Comparison of ENCODE assay signal across 16 cellular contexts in the genomic region with DNA sequence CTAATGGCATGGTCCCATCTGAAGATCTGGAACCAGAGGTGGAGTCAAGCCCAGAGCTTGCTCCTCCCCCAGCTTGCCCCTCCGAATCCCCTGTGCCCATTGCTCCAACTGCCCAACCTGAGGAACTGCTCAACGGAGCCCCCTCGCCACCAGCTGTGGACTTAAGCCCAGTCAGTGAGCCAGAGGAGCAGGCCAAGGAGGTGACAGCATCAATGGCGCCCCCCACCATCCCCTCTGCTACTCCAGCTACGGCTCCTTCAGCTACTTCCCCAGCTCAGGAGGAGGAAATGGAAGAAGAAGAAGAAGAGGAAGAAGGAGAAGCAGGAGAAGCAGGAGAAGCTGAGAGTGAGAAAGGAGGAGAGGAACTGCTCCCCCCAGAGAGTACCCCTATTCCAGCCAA. TPM values are rescaled to one million over a fixed set of nuclear protein-coding genes. Genes with fewer than 3 reads are reported as not detected.
DNase-seq lines count a peak whose midpoint lies in the region; ATAC-seq and TF ChIP-seq lines count a peak whose summit lies in the region.
"Had no signal": no experiment of that assay in that cellular context is flagged by ENCODE, and none has a peak within 500 bp of the region (broad histone marks: within the 10 kb centered on the region; RNA-seq: fewer than 3 reads in every experiment).

No MANE protein-coding gene starts in this region.

- no peak overlapping the region for H3K4me3 Mint-ChIP-seq in activated CD4-positive, alpha-beta T cell treated with anti-CD3 and anti-CD28 coated beads for 36 hours
- H3K4me3 Mint-ChIP-seq in endothelial cell (ENCODE audit: unreplicated experiment) = peak overlapping the region; percentile 70
- no peak overlapping the region for H3K4me3 Mint-ChIP-seq in stimulated activated effector memory CD8-positive, alpha-beta T cell treated with anti-CD3 and anti-CD28 coated beads, Interleukin-12 subunit alpha, Interleukin-12 subunit beta, amount 100 ng/mL, for 72 hours
- H3K4me3 Mint-ChIP-seq: activated CD8-positive, alpha-beta T cell treated with anti-CD3 and anti-CD28 coated beads, Interleukin-2, amount 10 ng/mL, durations not matched to agents 7 days and 5 days had no signal

- intact Hi-C loops in activated CD4-positive, alpha-beta T cell treated with anti-CD3 and anti-CD28 coated beads for 36 hours (cut with DNase I, micrococcal nuclease) = no loop called here

- H3K27me3 Mint-ChIP-seq in activated CD4-positive, alpha-beta T cell treated with anti-CD3 and anti-CD28 coated beads for 36 hours = no peaks in the 10 kb centered on the region
- H3K27me3 Mint-ChIP-seq in endothelial cell (ENCODE audit: unreplicated experiment) = peaks cover 12% of the 10 kb centered on the region

- CTCF ChIA-PET in activated CD4-positive, alpha-beta T cell treated with anti-CD3 and anti-CD28 coated beads for 36 hours (lab: Charles Lee) = no interaction called here
- CTCF ChIA-PET in RWPE1 (lab: Yijun Ruan, JAX) = no interaction called here

- DNase-seq in activated CD4-positive, alpha-beta T cell treated with anti-CD3 and anti-CD28 coated beads for 36 hours = no peak
- no peak for DNase-seq in activated CD4-positive, alpha-beta T cell treated with anti-CD3 and anti-CD28 coated beads, Interleukin-2, amount 50 U/mL, for 48 hours
- DNase-seq in RWPE1 (ENCODE audit: low spot score) = no peak
- DNase-seq in endothelial cell (ENCODE audit: low spot score) = no peak
- DNase-seq in stimulated activated effector memory CD8-positive, alpha-beta T cell treated with anti-CD3 and anti-CD28 coated beads, Interleukin-12 subunit alpha, Interleukin-12 subunit beta, amount 100 ng/mL, for 72 hours (ENCODE audit: low spot score in 2 of 2) = no peak
- no peak for DNase-seq in NCI-H2227 treated with DMSO at 0.1 percent for 48 hours (lab: John Stamatoyannopoulos, UW)
- DNase-seq in NCI-H446 (lab: John Stamatoyannopoulos, UW) = no peak
- no peak for DNase-seq in RKO (ENCODE audit: low spot score)
- DNase-seq: activated CD8-positive, alpha-beta T cell treated with anti-CD3 and anti-CD28 coated beads, Interleukin-2, amount 10 ng/mL, durations not matched to agents 7 days and 5 days; MV-4-11; NCI-H69; stimulated activated CD4-positive, alpha-beta T cell treated with anti-CD3 and anti-CD28 coated beads, Interleukin-4, amount 100 ng/mL, for 4 hours had no signal

- ATAC-seq in activated CD4-positive, alpha-beta T cell treated with anti-CD3 and anti-CD28 coated beads for 36 hours = no peak
- no peak for ATAC-seq in stimulated activated effector memory CD8-positive, alpha-beta T cell treated with anti-CD3 and anti-CD28 coated beads, Interleukin-12 subunit alpha, Interleukin-12 subunit beta, amount 100 ng/mL, for 72 hours
- ATAC-seq: activated CD8-positive, alpha-beta T cell treated with anti-CD3 and anti-CD28 coated beads, Interleukin-2, amount 10 ng/mL, durations not matched to agents 7 days and 5 days; heart left ventricle; sciatic nerve had no signal

- H3K27ac Mint-ChIP-seq in activated CD4-positive, alpha-beta T cell treated with anti-CD3 and anti-CD28 coated beads for 36 hours = peak overlapping the region; percentile 39
- H3K27ac Mint-ChIP-seq in endothelial cell (ENCODE audit: unreplicated experiment) = no peak overlapping the region
- H3K27ac Mint-ChIP-seq in stimulated activated effector memory CD8-positive, alpha-beta T cell treated with anti-CD3 and anti-CD28 coated beads, Interleukin-12 subunit alpha, Interleukin-12 subunit beta, amount 100 ng/mL, for 72 hours = peak overlapping the region; percentile 90
- H3K27ac Mint-ChIP-seq: activated CD8-positive, alpha-beta T cell treated with anti-CD3 and anti-CD28 coated beads, Interleukin-2, amount 10 ng/mL, durations not matched to agents 7 days and 5 days had no signal

- no peaks in the 10 kb centered on the region for H3K9me3 Mint-ChIP-seq in activated CD4-positive, alpha-beta T cell treated with anti-CD3 and anti-CD28 coated beads for 36 hours (ENCODE audit: low read depth)
- H3K9me3 Mint-ChIP-seq in endothelial cell (ENCODE audit: unreplicated experiment) = no peaks in the 10 kb centered on the region
- no peaks in the 10 kb centered on the region for H3K9me3 Mint-ChIP-seq in stimulated activated effector memory CD8-positive, alpha-beta T cell treated with anti-CD3 and anti-CD28 coated beads, Interleukin-12 subunit alpha, Interleukin-12 subunit beta, amount 100 ng/mL, for 72 hours

- TF ChIP-seq CTCF in RWPE1 (conservative IDR thresholded peaks at IDR 0.05; ENCODE audit: low read depth) = no peak
- TF ChIP-seq CTCF in endothelial cell (IDR thresholded peaks at IDR 0.05; ENCODE audit: unreplicated experiment) = no peak

- peaks cover 82% of the 10 kb centered on the region for H3K36me3 Mint-ChIP-seq in activated CD4-positive, alpha-beta T cell treated with anti-CD3 and anti-CD28 coated beads for 36 hours (ENCODE audit: low read depth)
- H3K36me3 Mint-ChIP-seq in endothelial cell (ENCODE audit: low read depth, unreplicated experiment) = peaks cover 82% of the 10 kb centered on the region
- H3K36me3 Mint-ChIP-seq in stimulated activated effector memory CD8-positive, alpha-beta T cell treated with anti-CD3 and anti-CD28 coated beads, Interleukin-12 subunit alpha, Interleukin-12 subunit beta, amount 100 ng/mL, for 72 hours = peaks cover 100% of the 10 kb centered on the region

- peaks cover 58% of the 10 kb centered on the region for H3K4me1 Mint-ChIP-seq in activated CD4-positive, alpha-beta T cell treated with anti-CD3 and anti-CD28 coated beads for 36 hours
- H3K4me1 Mint-ChIP-seq in endothelial cell (ENCODE audit: unreplicated experiment) = peaks cover 22% of the 10 kb centered on the region
- peaks cover 62% of the 10 kb centered on the region for H3K4me1 Mint-ChIP-seq in stimulated activated effector memory CD8-positive, alpha-beta T cell treated with anti-CD3 and anti-CD28 coated beads, Interleukin-12 subunit alpha, Interleukin-12 subunit beta, amount 100 ng/mL, for 72 hours

- peak overlapping the region; percentile 99 for H3K27ac ChIP-seq in RWPE1
- H3K27ac ChIP-seq: BLaER1 treated with 17β-estradiol and CSF1 and Interleukin-3, amounts not matched to agents 10 nM and 100 nM; VCaP had no signal

- POLR2A ChIA-PET in activated CD4-positive, alpha-beta T cell treated with anti-CD3 and anti-CD28 coated beads for 36 hours (lab: Charles Lee) = no interaction called here
- POLR2A ChIA-PET in RWPE1 (lab: Yijun Ruan, JAX; ENCODE audit: low non-redundant PET) = no interaction called here

RNA-seq across cellular contexts. Expression of a gene that starts 7.3 kb away (rescaled TPM):
- total RNA-seq in activated CD4-positive, alpha-beta T cell treated with anti-CD3 and anti-CD28 coated beads for 36 hours = 100 to 1,000 TPM; 479 to 556 TPM
- 390 TPM for total RNA-seq in endothelial cell (ENCODE audit: unreplicated experiment)

RNA-seq across cellular contexts. Expression of a gene that starts 15.7 kb away (rescaled TPM):
- total RNA-seq in activated CD4-positive, alpha-beta T cell treated with anti-CD3 and anti-CD28 coated beads for 36 hours = 1 to 10 TPM; 3.7 to 4.5 TPM
- 15.8 TPM for total RNA-seq in endothelial cell (ENCODE audit: unreplicated experiment)

RNA-seq across cellular contexts. Expression of a gene that starts 22.6 kb away (rescaled TPM):
- total RNA-seq in activated CD4-positive, alpha-beta T cell treated with anti-CD3 and anti-CD28 coated beads for 36 hours = 100 to 1,000 TPM; 207 to 236 TPM
- total RNA-seq in endothelial cell (ENCODE audit: unreplicated experiment) = 292 TPM

RNA-seq across cellular contexts. Expression of a gene that starts 39.7 kb away (rescaled TPM):
- 1 to 10 TPM; 4.6 to 4.7 TPM for total RNA-seq in activated CD4-positive, alpha-beta T cell treated with anti-CD3 and anti-CD28 coated beads for 36 hours
- total RNA-seq in endothelial cell (ENCODE audit: unreplicated experiment) = 6.3 TPM

RNA-seq across cellular contexts. Expression of a gene that starts 39.8 kb away (rescaled TPM):
- total RNA-seq in activated CD4-positive, alpha-beta T cell treated with anti-CD3 and anti-CD28 coated beads for 36 hours = 100 to 1,000 TPM; 130 to 143 TPM
- total RNA-seq in endothelial cell (ENCODE audit: unreplicated experiment) = 56.1 TPM
